ENCODE assay signal across 9 cellular contexts in genomic region chr14:61925043-61925442, GRCh38.
DNase-seq lines count a peak whose midpoint lies in the region; ATAC-seq, FAIRE-seq and TF ChIP-seq lines count a peak whose summit lies in the region.
"Had no signal": no experiment of that assay in that cellular context is flagged by ENCODE, and none has a peak within 500 bp of the region (broad histone marks: within the 10 kb centered on the region; RNA-seq: fewer than 3 reads in every experiment).

No MANE protein-coding gene starts in this region.

- peak; percentile 85 for FAIRE-seq in H1 (lab: Jason Lieb, UNC)

- H3K4me2 ChIP-seq in H1 (ENCODE audit: insufficient read depth in 1 of 2, low read depth in 2 of 2, low read length in 2 of 2) = no peak overlapping the region

- no peaks in the 10 kb centered on the region for H3K23me2 ChIP-seq in H1 (ENCODE audit: low read depth, low read length)

- no peak overlapping the region for H4K91ac ChIP-seq in H1 (replicated peaks; ENCODE audit: insufficient read length, low read length)

- H3K27ac ChIP-seq in H1 (ENCODE audit: low read depth, low read length) = no peak overlapping the region

- no peak overlapping the region for H2BK5ac ChIP-seq in H1 (ENCODE audit: low read depth, low read length)

- no peaks in the 10 kb centered on the region for H4K20me1 ChIP-seq in H1 (replicated peaks in 1 of 2; ENCODE audit: control insufficient read depth in 1 of 2, insufficient read depth in 2 of 2, low read length in 2 of 2)

- H3K36me3 Mint-ChIP-seq in activated CD4-positive, alpha-beta T cell treated with anti-CD3 and anti-CD28 coated beads for 36 hours (ENCODE audit: low read depth) = no peaks in the 10 kb centered on the region
- no peaks in the 10 kb centered on the region for H3K36me3 Mint-ChIP-seq in activated CD4-positive, alpha-beta T cell treated with anti-CD3 and anti-CD28 coated beads, Interleukin-2, amount 10 ng/mL, durations not matched to agents 24 days and 14 days (ENCODE audit: low read depth)
- H3K36me3 Mint-ChIP-seq: CD14-positive monocyte had no signal

- H3K79me1 ChIP-seq in H1 (ENCODE audit: low read depth, low read length) = no peaks in the 10 kb centered on the region; the same call in 1 of the 2 replicates

- ATAC-seq in activated CD4-positive, alpha-beta T cell treated with anti-CD3 and anti-CD28 coated beads for 36 hours = no peak
- ATAC-seq in GM21381 (IDR thresholded peaks at IDR 0.05; ENCODE audit: unreplicated experiment) = no peak

- H2BK120ac ChIP-seq in H1 (replicated peaks; ENCODE audit: low read depth, low read length) = no peak overlapping the region

- no peak overlapping the region for H2BK15ac ChIP-seq in H1 (ENCODE audit: low read length)

- H3K18ac ChIP-seq in H1 (ENCODE audit: extremely low read depth, low read length) = no peak overlapping the region

- no peak overlapping the region for H3K56ac ChIP-seq in H1 (replicated peaks; ENCODE audit: insufficient read length, low read depth, low read length)

- POLR2A ChIA-PET in activated CD4-positive, alpha-beta T cell treated with anti-CD3 and anti-CD28 coated beads for 36 hours (lab: Charles Lee) = no interaction called here
- POLR2A ChIA-PET in H1 (lab: Charles Lee; ENCODE audit: partially characterized antibody) = interaction anchor here (0.7 kb wide), 1 partner anchor 196 kb away, joined by 3 read pairs; no protein-coding TSS in a partner anchor

- no peaks in the 10 kb centered on the region for H3K9me3 Mint-ChIP-seq in activated CD4-positive, alpha-beta T cell treated with anti-CD3 and anti-CD28 coated beads for 36 hours (ENCODE audit: low read depth)
- no peaks in the 10 kb centered on the region for H3K9me3 Mint-ChIP-seq in activated CD4-positive, alpha-beta T cell treated with anti-CD3 and anti-CD28 coated beads, Interleukin-2, amount 10 ng/mL, durations not matched to agents 24 days and 14 days
- H3K9me3 Mint-ChIP-seq: CD14-positive monocyte had no signal

- H3K27me3 ChIP-seq in H1 (replicated peaks in 1 of 4; ENCODE audit: control insufficient read depth in 3 of 4, extremely low read depth in 1 of 4, insufficient read depth in 3 of 4, low read length in 3 of 4) = no peaks in the 10 kb centered on the region; a peak in 1 of 7 replicates

- peak in 2 of 3 experiments; percentile 60 to 68; a peak in 3 of 4 replicates for TF ChIP-seq CTCF in H1 (IDR thresholded peaks at IDR 0.05; ENCODE audit: control extremely low read depth in 1 of 3, insufficient read depth in 1 of 3, low read depth in 1 of 3, low read length in 3 of 3)

- no peak overlapping the region for H4K5ac ChIP-seq in H1 (ENCODE audit: insufficient read length, low read depth, low read length)

- no peak overlapping the region for H2AK5ac ChIP-seq in H1 (ENCODE audit: low read depth, low read length)

- H3K36me3 ChIP-seq in H1 (ENCODE audit: control insufficient read depth in 2 of 4, insufficient read depth in 4 of 4, low read length in 3 of 4) = no peaks in the 10 kb centered on the region

- H3K14ac ChIP-seq in H1 (ENCODE audit: insufficient read length) = no peak overlapping the region

- no peak overlapping the region for H2AFZ ChIP-seq in H1 (ENCODE audit: low read length)

- H3K27me3 Mint-ChIP-seq in activated CD4-positive, alpha-beta T cell treated with anti-CD3 and anti-CD28 coated beads for 36 hours = peaks cover 27% of the 10 kb centered on the region
- peaks cover 42% of the 10 kb centered on the region for H3K27me3 Mint-ChIP-seq in activated CD4-positive, alpha-beta T cell treated with anti-CD3 and anti-CD28 coated beads, Interleukin-2, amount 10 ng/mL, durations not matched to agents 24 days and 14 days

- no peaks in the 10 kb centered on the region for H3K4me1 Mint-ChIP-seq in activated CD4-positive, alpha-beta T cell treated with anti-CD3 and anti-CD28 coated beads for 36 hours
- H3K4me1 Mint-ChIP-seq in activated CD4-positive, alpha-beta T cell treated with anti-CD3 and anti-CD28 coated beads, Interleukin-2, amount 10 ng/mL, durations not matched to agents 24 days and 14 days = peaks cover 2% of the 10 kb centered on the region
- H3K4me1 Mint-ChIP-seq: CD14-positive monocyte had no signal

- WGBS in H1 (ENCODE audit: extremely low coverage in 1 of 2, insufficient coverage in 1 of 2, insufficient read length in 1 of 2, insufficient replicate concordance in 2 of 2, low coverage in 1 of 2, low lambda C conversion rate in 2 of 2, missing lambda C conversion rate in 1 of 2), 2 experiments = 60% methylated on average over 5 of the region's 5 CpGs; no CpG with 5 or more reads in 1 of the 2 experiments

- no peak overlapping the region for H3K27ac Mint-ChIP-seq in activated CD4-positive, alpha-beta T cell treated with anti-CD3 and anti-CD28 coated beads for 36 hours
- no peak overlapping the region for H3K27ac Mint-ChIP-seq in activated CD4-positive, alpha-beta T cell treated with anti-CD3 and anti-CD28 coated beads, Interleukin-2, amount 10 ng/mL, durations not matched to agents 24 days and 14 days
- H3K27ac Mint-ChIP-seq: CD14-positive monocyte had no signal

- H3K9me3 ChIP-seq in H1 (ENCODE audit: insufficient read depth in 2 of 2, low read depth in 1 of 2, low read length in 1 of 2) = no peaks in the 10 kb centered on the region

- TF ChIP-seq EP300 in H1 (IDR thresholded peaks at IDR 0.05; ENCODE audit: borderline replicate concordance in 1 of 2, low read depth in 2 of 2, low read length in 2 of 2) = no peak

- no peak overlapping the region for H3K4me3 Mint-ChIP-seq in activated CD4-positive, alpha-beta T cell treated with anti-CD3 and anti-CD28 coated beads for 36 hours
- H3K4me3 Mint-ChIP-seq in activated CD4-positive, alpha-beta T cell treated with anti-CD3 and anti-CD28 coated beads, Interleukin-2, amount 10 ng/mL, durations not matched to agents 24 days and 14 days = no peak overlapping the region
- H3K4me3 Mint-ChIP-seq: CD14-positive monocyte had no signal

- CTCF ChIA-PET in activated CD4-positive, alpha-beta T cell treated with anti-CD3 and anti-CD28 coated beads for 36 hours (lab: Charles Lee) = interaction anchor here (0.6 to 1.9 kb wide), 14 partner anchors 9 to 899 kb away, joined by 3 to 19 read pairs (median 4); no protein-coding TSS in a partner anchor
- CTCF ChIA-PET in H1 (lab: Charles Lee; ENCODE audit: partially characterized antibody) = interaction anchor here (0.6 to 7.8 kb wide), 32 partner anchors 8 to 641 kb away, joined by 3 to 108 read pairs (median 4); no protein-coding TSS in a partner anchor

- peak; percentile 75 to 81 for TF ChIP-seq RAD21 in H1 (IDR thresholded peaks at IDR 0.05 in 1 of 2, conservative IDR thresholded peaks at IDR 0.05 in 1 of 2; ENCODE audit: low read depth in 2 of 2, low read length in 2 of 2)

- no peak overlapping the region for H2BK20ac ChIP-seq in H1 (ENCODE audit: low read length)

- H2BK12ac ChIP-seq in H1 (ENCODE audit: low read depth, low read length) = no peak overlapping the region

- peak; percentile 24 for DNase-seq in activated CD4-positive, alpha-beta T cell treated with anti-CD3 and anti-CD28 coated beads for 36 hours
- DNase-seq in activated CD4-positive, alpha-beta T cell treated with anti-CD3 and anti-CD28 coated beads, Interleukin-2, amount 10 ng/mL, durations not matched to agents 24 days and 14 days = no peak
- DNase-seq in NCI-H1092 (lab: John Stamatoyannopoulos, UW) (peak; percentile 29), H1 (ENCODE audit: low read depth in 1 of 2, low spot score in 2 of 2) (no peak), renal cortical epithelial cell (ENCODE audit: low read depth) (peak; percentile 93), NCI-H2196 treated with DMSO at 0.1 percent for 48 hours (lab: John Stamatoyannopoulos, UW; ENCODE audit: unreplicated experiment) (no peak)
- DNase-seq in activated naive CD4-positive, alpha-beta T cell treated with Interleukin-2 at 50 U/mL for 16 hours = no peak

- no peaks in the 10 kb centered on the region for H3K79me2 ChIP-seq in H1 (ENCODE audit: control insufficient read depth in 1 of 2, insufficient read depth in 2 of 2, low read length in 2 of 2)

- H4K8ac ChIP-seq in H1 (ENCODE audit: extremely low read depth, insufficient read depth, low read length) = no peak overlapping the region

- H3K4me3 ChIP-seq in H1 (ENCODE audit: extremely low read depth in 1 of 4, insufficient read depth in 2 of 4, low read depth in 3 of 4, low read length in 4 of 4) = no peak overlapping the region

- H3K4ac ChIP-seq in H1 (replicated peaks; ENCODE audit: insufficient read length, low read depth, low read length) = no peak overlapping the region

- no peak for TF ChIP-seq POLR2A in H1 (IDR thresholded peaks at IDR 0.05; ENCODE audit: control extremely low read depth in 1 of 2, low read depth in 2 of 2, low read length in 2 of 2)

- intact Hi-C loops in activated CD4-positive, alpha-beta T cell treated with anti-CD3 and anti-CD28 coated beads for 36 hours (cut with DNase I, micrococcal nuclease) = loop anchor here (1.0 kb wide), 1 partner anchor 202 kb away; no protein-coding TSS in a partner anchor
- intact Hi-C loops in activated CD4-positive, alpha-beta T cell treated with anti-CD3 and anti-CD28 coated beads, Interleukin-2, amount 10 ng/mL, durations not matched to agents 24 days and 14 days (cut with micrococcal nuclease) = loop anchor here (10.0 kb wide), 1 partner anchor 200 kb away; no protein-coding TSS in a partner anchor

- H3K23ac ChIP-seq in H1 (ENCODE audit: insufficient read length) = no peak overlapping the region

- no peak overlapping the region for H3K9ac ChIP-seq in H1 (replicated peaks in 1 of 4; ENCODE audit: extremely low read depth in 1 of 4, low read depth in 3 of 4, low read length in 3 of 4)

- peaks cover 0 to 7% (median 1%) of the 10 kb centered on the region in 4 experiments; a peak in 5 of 7 replicates for H3K4me1 ChIP-seq in H1 (replicated peaks in 1 of 4; ENCODE audit: control insufficient read depth in 3 of 4, insufficient read depth in 4 of 4, low read length in 3 of 4)

TF ChIP-seq in H1, 55 proteins besides CTCF, POLR2A, EP300 and RAD21:
- TF ChIP-seq KDM5A (IDR thresholded peaks at IDR 0.05; ENCODE audit: low read length) (no peak), YY1 (IDR thresholded peaks at IDR 0.05; ENCODE audit: low read depth, low read length) (0 out of 2 replicates have a peak, but pooled peaks have one; percentile 46), E2F6 (IDR thresholded peaks at IDR 0.05) (no peak)
TF ChIP-seq in H1: peak in this region for 1.

Comparison
In these comparisons a context has a peak if more than half of its experiments do, and no peak if none do; other contexts are left out.
1. DNase-seq: peak in activated CD4-positive, alpha-beta T cell treated with anti-CD3 and anti-CD28 coated beads for 36 hours (single experiment), NCI-H1092 (single experiment) and renal cortical epithelial cell (single experiment); none in activated CD4-positive, alpha-beta T cell treated with anti-CD3 and anti-CD28 coated beads, Interleukin-2, amount 10 ng/mL, durations not matched to agents 24 days and 14 days (single experiment), H1 (0 of 2), NCI-H2196 treated with DMSO at 0.1 percent for 48 hours (single experiment) and activated naive CD4-positive, alpha-beta T cell treated with Interleukin-2 at 50 U/mL for 16 hours (single experiment).